In the genomic region with DNA sequence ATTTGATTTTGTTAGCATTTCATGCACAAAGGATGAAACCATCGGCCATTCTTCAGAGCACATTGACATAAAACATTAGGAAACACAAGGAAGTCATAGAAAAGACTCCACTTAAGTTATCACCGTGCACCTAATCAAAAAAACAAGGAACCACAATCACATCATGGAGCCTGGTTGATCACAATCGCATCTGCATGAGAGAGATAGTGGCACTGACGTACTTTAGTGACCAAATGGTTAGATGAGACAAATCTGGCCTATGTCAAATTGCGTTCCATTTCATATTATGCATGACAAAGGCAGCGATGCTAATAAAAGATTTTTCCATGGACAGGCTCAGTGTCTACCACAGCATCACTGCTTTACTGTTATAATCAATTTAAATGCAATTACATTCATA, we compare ENCODE assay signal across 1 cellular context.
TF ChIP-seq lines count a peak whose summit lies in the region.

No MANE protein-coding gene starts in this region.

TF ChIP-seq in SK-N-SH treated with all-trans-retinoic acid at 6 μM for 48 hours, 23 proteins besides CTCF, POLR2A, EP300 and RAD21 (continued from another document):
- TF ChIP-seq RARB (CRISPR knock-in tag; IDR thresholded peaks at IDR 0.05) = no peak
